1 cellular context compared by ENCODE assay signal in the genomic region with DNA sequence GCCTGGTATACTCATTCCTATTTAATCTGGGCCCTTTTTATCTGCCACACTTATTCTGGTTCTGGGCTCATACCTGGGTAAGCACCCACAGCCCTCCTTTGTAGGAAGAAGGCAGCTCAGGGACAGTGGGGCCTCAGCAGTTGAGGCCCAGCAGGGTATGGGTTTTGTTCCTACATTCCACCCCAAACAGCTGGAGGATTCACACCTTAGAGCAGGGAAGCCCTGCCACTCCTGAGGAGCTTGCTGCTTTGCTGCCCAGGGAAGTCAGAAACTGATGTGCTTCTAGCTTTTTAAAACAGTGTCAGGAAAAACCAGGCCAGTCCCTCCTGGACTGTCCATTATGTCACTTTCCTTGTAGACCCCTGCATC.
TF ChIP-seq lines count a peak whose summit lies in the region.

No MANE protein-coding gene starts in this region.

TF ChIP-seq in GM23338, 12 proteins besides CTCF, POLR2A, EP300 and RAD21 (continued from another document):
- TF ChIP-seq, protein P1, sequence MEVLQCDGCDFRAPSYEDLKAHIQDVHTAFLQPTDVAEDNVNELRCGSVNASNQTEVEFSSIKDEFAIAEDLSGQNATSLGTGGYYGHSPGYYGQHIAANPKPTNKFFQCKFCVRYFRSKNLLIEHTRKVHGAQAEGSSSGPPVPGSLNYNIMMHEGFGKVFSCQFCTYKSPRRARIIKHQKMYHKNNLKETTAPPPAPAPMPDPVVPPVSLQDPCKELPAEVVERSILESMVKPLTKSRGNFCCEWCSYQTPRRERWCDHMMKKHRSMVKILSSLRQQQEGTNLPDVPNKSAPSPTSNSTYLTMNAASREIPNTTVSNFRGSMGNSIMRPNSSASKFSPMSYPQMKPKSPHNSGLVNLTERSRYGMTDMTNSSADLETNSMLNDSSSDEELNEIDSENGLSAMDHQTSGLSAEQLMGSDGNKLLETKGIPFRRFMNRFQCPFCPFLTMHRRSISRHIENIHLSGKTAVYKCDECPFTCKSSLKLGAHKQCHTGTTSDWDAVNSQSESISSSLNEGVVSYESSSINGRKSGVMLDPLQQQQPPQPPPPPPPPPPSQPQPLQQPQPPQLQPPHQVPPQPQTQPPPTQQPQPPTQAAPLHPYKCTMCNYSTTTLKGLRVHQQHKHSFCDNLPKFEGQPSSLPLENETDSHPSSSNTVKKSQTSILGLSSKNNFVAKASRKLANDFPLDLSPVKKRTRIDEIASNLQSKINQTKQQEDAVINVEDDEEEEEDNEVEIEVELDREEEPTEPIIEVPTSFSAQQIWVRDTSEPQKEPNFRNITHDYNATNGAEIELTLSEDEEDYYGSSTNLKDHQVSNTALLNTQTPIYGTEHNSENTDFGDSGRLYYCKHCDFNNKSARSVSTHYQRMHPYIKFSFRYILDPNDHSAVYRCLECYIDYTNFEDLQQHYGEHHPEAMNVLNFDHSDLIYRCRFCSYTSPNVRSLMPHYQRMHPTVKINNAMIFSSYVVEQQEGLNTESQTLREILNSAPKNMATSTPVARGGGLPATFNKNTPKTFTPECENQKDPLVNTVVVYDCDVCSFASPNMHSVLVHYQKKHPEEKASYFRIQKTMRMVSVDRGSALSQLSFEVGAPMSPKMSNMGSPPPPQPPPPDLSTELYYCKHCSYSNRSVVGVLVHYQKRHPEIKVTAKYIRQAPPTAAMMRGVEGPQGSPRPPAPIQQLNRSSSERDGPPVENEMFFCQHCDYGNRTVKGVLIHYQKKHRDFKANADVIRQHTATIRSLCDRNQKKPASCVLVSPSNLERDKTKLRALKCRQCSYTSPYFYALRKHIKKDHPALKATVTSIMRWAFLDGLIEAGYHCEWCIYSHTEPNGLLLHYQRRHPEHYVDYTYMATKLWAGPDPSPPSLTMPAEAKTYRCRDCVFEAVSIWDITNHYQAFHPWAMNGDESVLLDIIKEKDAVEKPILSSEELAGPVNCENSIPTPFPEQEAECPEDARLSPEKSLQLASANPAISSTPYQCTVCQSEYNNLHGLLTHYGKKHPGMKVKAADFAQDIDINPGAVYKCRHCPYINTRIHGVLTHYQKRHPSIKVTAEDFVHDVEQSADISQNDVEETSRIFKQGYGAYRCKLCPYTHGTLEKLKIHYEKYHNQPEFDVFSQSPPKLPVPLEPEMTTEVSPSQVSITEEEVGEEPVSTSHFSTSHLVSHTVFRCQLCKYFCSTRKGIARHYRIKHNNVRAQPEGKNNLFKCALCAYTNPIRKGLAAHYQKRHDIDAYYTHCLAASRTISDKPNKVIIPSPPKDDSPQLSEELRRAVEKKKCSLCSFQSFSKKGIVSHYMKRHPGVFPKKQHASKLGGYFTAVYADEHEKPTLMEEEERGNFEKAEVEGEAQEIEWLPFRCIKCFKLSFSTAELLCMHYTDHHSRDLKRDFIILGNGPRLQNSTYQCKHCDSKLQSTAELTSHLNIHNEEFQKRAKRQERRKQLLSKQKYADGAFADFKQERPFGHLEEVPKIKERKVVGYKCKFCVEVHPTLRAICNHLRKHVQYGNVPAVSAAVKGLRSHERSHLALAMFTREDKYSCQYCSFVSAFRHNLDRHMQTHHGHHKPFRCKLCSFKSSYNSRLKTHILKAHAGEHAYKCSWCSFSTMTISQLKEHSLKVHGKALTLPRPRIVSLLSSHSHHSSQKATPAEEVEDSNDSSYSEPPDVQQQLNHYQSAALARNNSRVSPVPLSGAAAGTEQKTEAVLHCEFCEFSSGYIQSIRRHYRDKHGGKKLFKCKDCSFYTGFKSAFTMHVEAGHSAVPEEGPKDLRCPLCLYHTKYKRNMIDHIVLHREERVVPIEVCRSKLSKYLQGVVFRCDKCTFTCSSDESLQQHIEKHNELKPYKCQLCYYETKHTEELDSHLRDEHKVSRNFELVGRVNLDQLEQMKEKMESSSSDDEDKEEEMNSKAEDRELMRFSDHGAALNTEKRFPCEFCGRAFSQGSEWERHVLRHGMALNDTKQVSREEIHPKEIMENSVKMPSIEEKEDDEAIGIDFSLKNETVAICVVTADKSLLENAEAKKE (CRISPR knock-in tag; IDR thresholded peaks at IDR 0.05), result no peak
- TF ChIP-seq EZH2 (IDR thresholded peaks at IDR 0.05; ENCODE audit: low read depth, unreplicated experiment), result no peak
- TF ChIP-seq, protein P2, sequence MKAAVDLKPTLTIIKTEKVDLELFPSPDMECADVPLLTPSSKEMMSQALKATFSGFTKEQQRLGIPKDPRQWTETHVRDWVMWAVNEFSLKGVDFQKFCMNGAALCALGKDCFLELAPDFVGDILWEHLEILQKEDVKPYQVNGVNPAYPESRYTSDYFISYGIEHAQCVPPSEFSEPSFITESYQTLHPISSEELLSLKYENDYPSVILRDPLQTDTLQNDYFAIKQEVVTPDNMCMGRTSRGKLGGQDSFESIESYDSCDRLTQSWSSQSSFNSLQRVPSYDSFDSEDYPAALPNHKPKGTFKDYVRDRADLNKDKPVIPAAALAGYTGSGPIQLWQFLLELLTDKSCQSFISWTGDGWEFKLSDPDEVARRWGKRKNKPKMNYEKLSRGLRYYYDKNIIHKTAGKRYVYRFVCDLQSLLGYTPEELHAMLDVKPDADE (IDR thresholded peaks at IDR 0.05), result no peak
- TF ChIP-seq JUNB (IDR thresholded peaks at IDR 0.05; ENCODE audit: unreplicated experiment), result no peak
- TF ChIP-seq NANOG (IDR thresholded peaks at IDR 0.05; ENCODE audit: borderline replicate concordance), result no peak
TF ChIP-seq in GM23338: peak in this region for 0.
